In the genomic region with DNA sequence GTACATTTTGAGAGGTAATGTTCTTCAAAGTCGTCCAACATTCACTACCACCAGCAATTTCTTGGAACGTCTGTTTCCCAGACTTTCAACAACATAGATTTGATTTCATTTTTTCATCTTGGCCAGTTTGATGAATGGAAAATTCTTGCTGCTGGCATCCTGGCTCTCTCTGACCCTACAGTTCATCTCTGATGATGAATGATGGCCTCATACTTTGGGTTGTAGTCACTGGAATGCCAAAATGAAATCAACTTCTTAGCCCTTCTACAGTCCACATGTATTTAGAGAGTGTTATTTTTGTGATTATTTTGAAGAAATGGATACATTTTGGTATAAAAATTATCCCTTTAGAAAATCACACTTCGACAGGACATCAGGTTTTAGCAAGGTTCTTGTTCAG, we compare ENCODE assay signal across 1 cellular context.
TF ChIP-seq lines count a peak whose summit lies in the region.

No MANE protein-coding gene starts in this region.

TF ChIP-seq in IMR-90, 13 proteins besides CTCF, POLR2A, EP300 and RAD21 (continued from another document):
- TF ChIP-seq MAZ (IDR thresholded peaks at IDR 0.05; ENCODE audit: borderline replicate concordance, low read depth, low read length) (no peak), BHLHE40 (IDR thresholded peaks at IDR 0.05; ENCODE audit: low read depth, low read length) (no peak), MXI1 (IDR thresholded peaks at IDR 0.05; ENCODE audit: borderline replicate concordance, low read depth, low read length) (no peak), MAFK (IDR thresholded peaks at IDR 0.05; ENCODE audit: low read depth, low read length) (no peak), RFX5 (IDR thresholded peaks at IDR 0.05; ENCODE audit: low read depth, low read length) (no peak), RCOR1 (IDR thresholded peaks at IDR 0.05; ENCODE audit: insufficient replicate concordance, low read length) (no peak), SMC3 (IDR thresholded peaks at IDR 0.05; ENCODE audit: low read depth, low read length) (no peak), FOS (IDR thresholded peaks at IDR 0.05; ENCODE audit: low read depth, low read length) (no peak)
- TF ChIP-seq, protein P1, sequence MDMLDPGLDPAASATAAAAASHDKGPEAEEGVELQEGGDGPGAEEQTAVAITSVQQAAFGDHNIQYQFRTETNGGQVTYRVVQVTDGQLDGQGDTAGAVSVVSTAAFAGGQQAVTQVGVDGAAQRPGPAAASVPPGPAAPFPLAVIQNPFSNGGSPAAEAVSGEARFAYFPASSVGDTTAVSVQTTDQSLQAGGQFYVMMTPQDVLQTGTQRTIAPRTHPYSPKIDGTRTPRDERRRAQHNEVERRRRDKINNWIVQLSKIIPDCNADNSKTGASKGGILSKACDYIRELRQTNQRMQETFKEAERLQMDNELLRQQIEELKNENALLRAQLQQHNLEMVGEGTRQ (IDR thresholded peaks at IDR 0.05; ENCODE audit: low read depth, low read length) = no peak
